Comparison of ENCODE assay signal across 15 cellular contexts in the genomic region with DNA sequence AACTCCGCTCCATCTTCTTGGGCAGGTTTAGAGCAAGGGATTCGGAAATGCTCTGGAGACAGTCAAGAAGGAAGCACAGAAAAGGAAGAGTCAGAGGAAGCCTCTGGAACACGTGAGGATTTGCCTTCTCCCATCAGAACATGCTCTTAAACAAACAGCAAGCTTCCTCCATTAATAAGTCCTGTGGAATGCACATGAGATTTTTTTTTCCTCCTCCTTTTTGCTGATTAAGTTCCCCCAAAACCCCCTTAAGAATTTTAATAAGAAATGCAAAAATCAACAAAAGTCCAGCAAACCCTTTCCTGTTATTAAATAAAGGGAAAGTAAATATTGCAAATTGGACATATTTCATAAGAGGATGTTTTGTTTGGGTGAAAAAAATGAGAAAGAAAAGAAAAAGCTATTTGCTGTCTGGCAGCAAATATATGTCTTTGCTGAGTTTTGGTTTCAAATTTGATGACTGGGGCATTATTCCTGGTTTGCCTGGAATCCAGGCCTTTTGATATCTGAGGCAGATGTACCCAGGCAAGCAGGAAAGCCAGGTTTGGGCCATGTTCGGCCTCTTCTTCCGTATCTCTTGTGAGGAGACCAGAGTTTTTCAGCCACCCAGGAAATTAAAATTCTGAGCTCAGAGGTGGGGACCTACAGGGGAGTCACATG. TPM values are rescaled to one million over a fixed set of nuclear protein-coding genes. Genes with fewer than 3 reads are reported as not detected.
DNase-seq lines count a peak whose midpoint lies in the region; ATAC-seq and TF ChIP-seq lines count a peak whose summit lies in the region.
"Had no signal": no experiment of that assay in that cellular context is flagged by ENCODE, and none has a peak within 500 bp of the region (broad histone marks: within the 10 kb centered on the region; RNA-seq: fewer than 3 reads in every experiment).

No MANE protein-coding gene starts in this region.

- no TSS peak for BruUV-seq in A673 (replicated peaks; lab: Mats Ljungman, UMichigan)

- ATAC-seq in SK-N-SH treated with all-trans-retinoic acid at 6 μM for 48 hours = peak; percentile 42; the same call in 2 of the 3 replicates
- ATAC-seq: left colon had no signal

- H3K27me3 ChIP-seq in A673 (replicated peaks; ENCODE audit: insufficient read depth, low read depth, low read length, poor library complexity) = no peaks in the 10 kb centered on the region
- H3K27me3 ChIP-seq: BLaER1 treated with 17β-estradiol and CSF1 and Interleukin-3, amounts not matched to agents 10 nM and 100 nM; testis had no signal

- intact Hi-C loops in A673 (cut with micrococcal nuclease; ENCODE audit: unreplicated experiment) = no loop called here

- H3K36me3 ChIP-seq in A673 (ENCODE audit: insufficient read depth, low read length, poor library complexity, severe bottlenecking) = no peaks in the 10 kb centered on the region
- H3K36me3 ChIP-seq: BLaER1 treated with 17β-estradiol and CSF1 and Interleukin-3, amounts not matched to agents 10 nM and 100 nM had no signal

- POLR2A ChIA-PET in A673 (lab: Charles Lee; ENCODE audit: low non-redundant PET) = no interaction called here

- no peak overlapping the region for H3K27ac ChIP-seq in A673 (ENCODE audit: low read depth, low read length, poor library complexity, severe bottlenecking)
- H3K27ac ChIP-seq: HL-60, testis had no signal

- H3K4me3 ChIP-seq in fibroblast of mammary gland (ENCODE audit: control insufficient read depth, low read depth, low read length) (no peak overlapping the region), skeletal muscle cell (ENCODE audit: low read depth, low read length) (no peak overlapping the region), A673 (ENCODE audit: low read depth, low read length, poor library complexity, severe bottlenecking) (no peak overlapping the region)
- H3K4me3 ChIP-seq: BLaER1 treated with 17β-estradiol and CSF1 and Interleukin-3, amounts not matched to agents 10 nM and 100 nM; testis had no signal

- DNase-seq in AG20443 (ENCODE audit: low spot score) (peak; percentile 45), fibroblast of mammary gland (ENCODE audit: low read depth) (peak; percentile 76), skeletal muscle cell (ENCODE audit: low read depth) (peak; percentile 57), cerebellar nuclear complex (lab: John Stamatoyannopoulos, UW) (no peak), A673 (ENCODE audit: low spot score) (no peak), ureter (ENCODE audit: low spot score) (no peak)
- DNase-seq in activated CD4-positive, alpha-beta T cell treated with anti-CD3 and anti-CD28 coated beads, Interleukin-2, amount 50 U/mL, for 1 hour = no peak
- DNase-seq: activated CD4-positive, CD25-positive, alpha-beta regulatory T cell; central memory CD4-positive, alpha-beta T cell; NCI-H510A treated with DMSO at 0.1 percent for 48 hours; testis had no signal

- no peak for TF ChIP-seq CTCF in fibroblast of mammary gland (conservative IDR thresholded peaks at IDR 0.05; ENCODE audit: control insufficient read depth, insufficient read depth, low read depth, low read length)
- no peak for TF ChIP-seq CTCF in A673 (conservative IDR thresholded peaks at IDR 0.05; ENCODE audit: low read depth, low read length)

- no peaks in the 10 kb centered on the region for H3K4me1 ChIP-seq in A673 (ENCODE audit: insufficient read depth, low read length, poor library complexity, severe bottlenecking)
- H3K4me1 ChIP-seq: testis had no signal

- CTCF ChIA-PET in A673 (lab: Charles Lee) = no interaction called here

- no peaks in the 10 kb centered on the region for H3K9me3 ChIP-seq in A673 (ENCODE audit: low read depth, low read length, poor library complexity, severe bottlenecking)
- H3K9me3 ChIP-seq: BLaER1 treated with 17β-estradiol and CSF1 and Interleukin-3, amounts not matched to agents 10 nM and 100 nM; testis had no signal

TF ChIP-seq in SK-N-SH treated with all-trans-retinoic acid at 6 μM for 48 hours, 23 proteins besides CTCF, POLR2A, EP300 and RAD21:
- peak; percentile 36; the same call in 1 of the 2 replicates for TF ChIP-seq ISL1 (CRISPR knock-in tag; IDR thresholded peaks at IDR 0.05)
- TF ChIP-seq, protein P1, sequence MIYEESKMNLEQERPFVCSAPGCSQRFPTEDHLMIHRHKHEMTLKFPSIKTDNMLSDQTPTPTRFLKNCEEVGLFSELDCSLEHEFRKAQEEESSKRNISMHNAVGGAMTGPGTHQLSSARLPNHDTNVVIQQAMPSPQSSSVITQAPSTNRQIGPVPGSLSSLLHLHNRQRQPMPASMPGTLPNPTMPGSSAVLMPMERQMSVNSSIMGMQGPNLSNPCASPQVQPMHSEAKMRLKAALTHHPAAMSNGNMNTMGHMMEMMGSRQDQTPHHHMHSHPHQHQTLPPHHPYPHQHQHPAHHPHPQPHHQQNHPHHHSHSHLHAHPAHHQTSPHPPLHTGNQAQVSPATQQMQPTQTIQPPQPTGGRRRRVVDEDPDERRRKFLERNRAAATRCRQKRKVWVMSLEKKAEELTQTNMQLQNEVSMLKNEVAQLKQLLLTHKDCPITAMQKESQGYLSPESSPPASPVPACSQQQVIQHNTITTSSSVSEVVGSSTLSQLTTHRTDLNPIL (CRISPR knock-in tag; IDR thresholded peaks at IDR 0.05; ENCODE audit: low read depth) = no peak

RNA-seq across cellular contexts. Expression of gene TSEN2, which starts 7.9 kb away (rescaled TPM):
- 34.5 TPM in 2 replicates for total RNA-seq in A673 (2021)
- 52.6 TPM for total RNA-seq in ureter

Comparison
In these comparisons a context has a peak if more than half of its experiments do, and no peak if none do; other contexts are left out.
1. DNase-seq: peak in AG20443 (single experiment), fibroblast of mammary gland (single experiment) and skeletal muscle cell (single experiment); none in cerebellar nuclear complex (0 of 2), activated CD4-positive, alpha-beta T cell treated with anti-CD3 and anti-CD28 coated beads, Interleukin-2, amount 50 U/mL, for 1 hour (single experiment), A673 (single experiment) and ureter (single experiment).